ENCODE assay signal across 1 cellular context in genomic region chr17:77796201-77796860, GRCh38.
TF ChIP-seq lines count a peak whose summit lies in the region.

No MANE protein-coding gene starts in this region.

TF ChIP-seq in SK-N-SH, 30 proteins besides CTCF, POLR2A, EP300 and RAD21 (continued from another document):
- no peak for TF ChIP-seq REST (IDR thresholded peaks at IDR 0.05; ENCODE audit: low read depth, low read length)
- no peak for TF ChIP-seq RCOR1 (IDR thresholded peaks at IDR 0.05; ENCODE audit: low read length)
- TF ChIP-seq FOXJ3 (CRISPR knock-in tag; IDR thresholded peaks at IDR 0.05) = no peak
- no peak for TF ChIP-seq SMC3 (IDR thresholded peaks at IDR 0.05; ENCODE audit: low read depth, low read length)
- no peak for TF ChIP-seq IRF3 (IDR thresholded peaks at IDR 0.05; ENCODE audit: low read depth, low read length)
- no peak for TF ChIP-seq FOXM1 (IDR thresholded peaks at IDR 0.05; ENCODE audit: low read depth)
- TF ChIP-seq TEAD4 (IDR thresholded peaks at IDR 0.05; ENCODE audit: borderline replicate concordance, insufficient read depth) = no peak
- TF ChIP-seq MEF2A (IDR thresholded peaks at IDR 0.05; ENCODE audit: borderline replicate concordance, low read depth) = no peak
- TF ChIP-seq POLR2AphosphoS5 (IDR thresholded peaks at IDR 0.05; ENCODE audit: low read depth, low read length) = no peak
- no peak for TF ChIP-seq USF2 (IDR thresholded peaks at IDR 0.05; ENCODE audit: borderline replicate concordance, low read depth, low read length)
- TF ChIP-seq SIN3A (IDR thresholded peaks at IDR 0.05; ENCODE audit: borderline replicate concordance, low read depth, low read length) = no peak
- no peak for TF ChIP-seq EZH2phosphoT487 (IDR thresholded peaks at IDR 0.05; ENCODE audit: borderline replicate concordance, low read depth)
- no peak for TF ChIP-seq ZBTB33 (IDR thresholded peaks at IDR 0.05; ENCODE audit: borderline replicate concordance, low read depth)
- TF ChIP-seq CHD2 (IDR thresholded peaks at IDR 0.05; ENCODE audit: low read length, partially characterized antibody) = no peak
- TF ChIP-seq NRF1 (IDR thresholded peaks at IDR 0.05; ENCODE audit: low read depth, low read length) = no peak
- TF ChIP-seq RFX5 (IDR thresholded peaks at IDR 0.05; ENCODE audit: low read length) = no peak
- TF ChIP-seq TAF1 (IDR thresholded peaks at IDR 0.05; ENCODE audit: borderline replicate concordance, low read depth, low read length) = no peak
- no peak; the same call in 1 of the 2 replicates for TF ChIP-seq JUND (IDR thresholded peaks at IDR 0.05)
- TF ChIP-seq USF1 (IDR thresholded peaks at IDR 0.05; ENCODE audit: borderline replicate concordance, low read depth) = no peak
- TF ChIP-seq GABPA (IDR thresholded peaks at IDR 0.05; ENCODE audit: low read depth) = no peak
